ENCODE assay signal across 23 cellular contexts in genomic region chr19:28387507-28387906, GRCh38.
DNase-seq lines count a peak whose midpoint lies in the region; ATAC-seq, FAIRE-seq and TF ChIP-seq lines count a peak whose summit lies in the region.
"Had no signal": no experiment of that assay in that cellular context is flagged by ENCODE, and none has a peak within 500 bp of the region (broad histone marks: within the 10 kb centered on the region; RNA-seq: fewer than 3 reads in every experiment).

No MANE protein-coding gene starts in this region.

- H3K27me3 ChIP-seq in HepG2 (ENCODE audit: control insufficient read depth in 1 of 2, insufficient read depth in 2 of 2, low read length in 2 of 2), result no peaks in the 10 kb centered on the region
- no peaks in the 10 kb centered on the region for H3K27me3 ChIP-seq in right lobe of liver
- H3K27me3 ChIP-seq: BE2C, BLaER1 had no signal

- H3K4me1 ChIP-seq in HepG2 (ENCODE audit: insufficient read depth, low read length), result no peaks in the 10 kb centered on the region
- H3K4me1 ChIP-seq in right lobe of liver, result no peaks in the 10 kb centered on the region
- no peaks in the 10 kb centered on the region for H3K4me1 ChIP-seq in HEK293 (ENCODE audit: control insufficient read depth, insufficient read depth, low read length)
- H3K4me1 ChIP-seq: BE2C, Caco-2 had no signal

- H3K9me3 ChIP-seq in HepG2 (ENCODE audit: low read length) (peaks cover 86% of the 10 kb centered on the region), right lobe of liver (no peaks in the 10 kb centered on the region), HEK293 (ENCODE audit: control insufficient read depth, insufficient read depth, low read depth, low read length) (peaks cover 2% of the 10 kb centered on the region)
- H3K9me3 ChIP-seq: BE2C, BLaER1, Caco-2 had no signal

- H3K79me2 ChIP-seq in HepG2 (ENCODE audit: insufficient read depth, low read length), result no peaks in the 10 kb centered on the region

- POLR2A ChIA-PET in HepG2 (lab: Yijun Ruan, JAX), result no interaction called here
- POLR2A ChIA-PET in HEK293 (lab: Yijun Ruan, JAX), result no interaction called here

- no peak overlapping the region for H2AFZ ChIP-seq in HepG2 (ENCODE audit: low read length)

- WGBS in HepG2 (ENCODE audit: low lambda C conversion rate), result 0% methylated on average over 4 of the region's 4 CpGs
- 46% methylated on average over 4 of the region's 4 CpGs for WGBS in right lobe of liver (ENCODE audit: insufficient coverage, low coverage, low lambda C conversion rate, missing lambda C conversion rate)

- DNase-seq in HepG2 (ENCODE audit: low spot score), result no peak
- no peak for DNase-seq in right lobe of liver
- DNase-seq in SHP77 (lab: John Stamatoyannopoulos, UW), result no peak
- DNase-seq in COLO668 (lab: John Stamatoyannopoulos, UW; ENCODE audit: unreplicated experiment), result no peak
- DNase-seq: 8988T; ACHN; BE2C; C1 segment of cervical spinal cord; Caco-2; Calu3; CD4-positive, alpha-beta memory T cell; CD4-positive, CD25-positive, alpha-beta regulatory T cell; CD8-positive, alpha-beta memory T cell; DMS79 treated with DMSO at 0.1 percent for 48 hours; EL; GDM1 had no signal

- no peaks in the 10 kb centered on the region for H3K36me3 ChIP-seq in HepG2 (replicated peaks in 1 of 2; ENCODE audit: control insufficient read depth in 1 of 2, insufficient read depth in 2 of 2, low read length in 2 of 2)
- no peaks in the 10 kb centered on the region for H3K36me3 ChIP-seq in right lobe of liver
- H3K36me3 ChIP-seq in HEK293 (ENCODE audit: control insufficient read depth in 2 of 2, insufficient read depth in 1 of 2, low read length in 2 of 2), result no peaks in the 10 kb centered on the region; a peak in 2 of 3 replicates
- H3K36me3 ChIP-seq: BE2C, BLaER1 had no signal

- no peak overlapping the region for H3K27ac ChIP-seq in HepG2 (ENCODE audit: extremely low read length, insufficient read depth, low read length)
- no peak overlapping the region for H3K27ac ChIP-seq in right lobe of liver
- no peak overlapping the region for H3K27ac ChIP-seq in HEK293 (ENCODE audit: extremely low read depth, low read depth, low read length)
- H3K27ac ChIP-seq: BLaER1 had no signal

- TF ChIP-seq CTCF in HepG2 (CRISPR knock-in tag; IDR thresholded peaks at IDR 0.05) (no peak), right lobe of liver (IDR thresholded peaks at IDR 0.05) (no peak), HEK293 (tag by site-specific recombination; IDR thresholded peaks at IDR 0.05) (no peak)

- TF ChIP-seq POLR2A in HepG2 (IDR thresholded peaks at IDR 0.05; ENCODE audit: insufficient read depth in 1 of 2, low read depth in 2 of 2, low read length in 2 of 2) (no peak), right lobe of liver (IDR thresholded peaks at IDR 0.05) (no peak)

- in situ Hi-C loops in HepG2 (cut with HindIII; ENCODE audit: extremely low pct_ligation_motif_present, low pct_unique_long_range_greater_than_20kb), result no loop called here

- no peak for ATAC-seq in HepG2
- no peak for ATAC-seq in right lobe of liver
- ATAC-seq: GM12878 had no signal

- H3K9ac ChIP-seq in HepG2 (ENCODE audit: insufficient read depth, low read depth, low read length), result no peak overlapping the region
- H3K9ac ChIP-seq: BLaER1 had no signal

- no TSS peak for BruUV-seq in HepG2 (replicated peaks; lab: Mats Ljungman, UMichigan)

- intact Hi-C loops in HepG2 (cut with micrococcal nuclease; ENCODE audit: unreplicated experiment), result no loop called here
- intact Hi-C loops in right lobe of liver (cut with DNase I), result no loop called here

- no peak overlapping the region for H3K4me2 ChIP-seq in HepG2 (ENCODE audit: low read depth, low read length)
- H3K4me2 ChIP-seq: BLaER1 had no signal

- CTCF ChIA-PET in HepG2 (lab: Yijun Ruan, JAX; ENCODE audit: low intra/inter-chr PET ratio, low total read pairs) (no interaction called here), HEK293 (lab: Yijun Ruan, JAX) (interaction anchor here (0.6 to 0.7 kb wide), 3 partner anchors 32 to 1012 kb away, joined by 3 to 5 read pairs (median 3); no protein-coding TSS in a partner anchor)

- TF ChIP-seq RAD21 in HepG2 (CRISPR knock-in tag; IDR thresholded peaks at IDR 0.05), result no peak

- H3K4me3 ChIP-seq in HepG2 (replicated peaks in 1 of 3; ENCODE audit: insufficient read depth in 1 of 3, low read depth in 2 of 3, low read length in 3 of 3) (no peak overlapping the region), right lobe of liver (no peak overlapping the region), HEK293 (ENCODE audit: low read depth, low read length) (no peak overlapping the region)
- H3K4me3 ChIP-seq: BLaER1, GM12878 had no signal

- TF ChIP-seq EP300 in HepG2 (IDR thresholded peaks at IDR 0.05; ENCODE audit: low read depth in 2 of 2, low read length in 2 of 2), result no peak
- no peak for TF ChIP-seq EP300 in HepG2 (CRISPR knock-in tag; IDR thresholded peaks at IDR 0.05; ENCODE audit: borderline replicate concordance)

- no peaks in the 10 kb centered on the region for H4K20me1 ChIP-seq in HepG2 (ENCODE audit: insufficient read depth, low read length)
- H4K20me1 ChIP-seq: BLaER1 had no signal

- no peak for FAIRE-seq in HepG2 (lab: Jason Lieb, UNC)
- FAIRE-seq: A204.1, D721Med, GM12878, GM12892, GM18507 had no signal

TF ChIP-seq in HepG2, 621 proteins besides CTCF, POLR2A, EP300 and RAD21:
- TF ChIP-seq ZNF776 (CRISPR knock-in tag; IDR thresholded peaks at IDR 0.05) (no peak), ELF3 (CRISPR knock-in tag; IDR thresholded peaks at IDR 0.05) (no peak), MNT (IDR thresholded peaks at IDR 0.05) (peak; percentile 91), ZNF644 (CRISPR knock-in tag; IDR thresholded peaks at IDR 0.05; ENCODE audit: low read depth) (no peak), HNRNPH1 (optimal IDR thresholded peaks at IDR 0.05; ENCODE audit: low read depth, low read length) (no peak), ATM (IDR thresholded peaks at IDR 0.05; ENCODE audit: borderline replicate concordance) (no peak)

TF ChIP-seq in HEK293, 187 proteins besides CTCF, POLR2A, EP300 and RAD21:
- TF ChIP-seq ZNF561 (tag by site-specific recombination; IDR thresholded peaks at IDR 0.05; ENCODE audit: borderline replicate concordance), result no peak
- TF ChIP-seq ZSCAN4 (tag by site-specific recombination; IDR thresholded peaks at IDR 0.05), result peak; percentile 92
- no peak for TF ChIP-seq ZBTB26 (tag by site-specific recombination; optimal IDR thresholded peaks at IDR 0.05)
- no peak for TF ChIP-seq ZBTB6 (tag by site-specific recombination; IDR thresholded peaks at IDR 0.05)
TF ChIP-seq in HEK293: peak in this region for 1.
